8 cellular contexts compared by ENCODE assay signal in the genomic region with DNA sequence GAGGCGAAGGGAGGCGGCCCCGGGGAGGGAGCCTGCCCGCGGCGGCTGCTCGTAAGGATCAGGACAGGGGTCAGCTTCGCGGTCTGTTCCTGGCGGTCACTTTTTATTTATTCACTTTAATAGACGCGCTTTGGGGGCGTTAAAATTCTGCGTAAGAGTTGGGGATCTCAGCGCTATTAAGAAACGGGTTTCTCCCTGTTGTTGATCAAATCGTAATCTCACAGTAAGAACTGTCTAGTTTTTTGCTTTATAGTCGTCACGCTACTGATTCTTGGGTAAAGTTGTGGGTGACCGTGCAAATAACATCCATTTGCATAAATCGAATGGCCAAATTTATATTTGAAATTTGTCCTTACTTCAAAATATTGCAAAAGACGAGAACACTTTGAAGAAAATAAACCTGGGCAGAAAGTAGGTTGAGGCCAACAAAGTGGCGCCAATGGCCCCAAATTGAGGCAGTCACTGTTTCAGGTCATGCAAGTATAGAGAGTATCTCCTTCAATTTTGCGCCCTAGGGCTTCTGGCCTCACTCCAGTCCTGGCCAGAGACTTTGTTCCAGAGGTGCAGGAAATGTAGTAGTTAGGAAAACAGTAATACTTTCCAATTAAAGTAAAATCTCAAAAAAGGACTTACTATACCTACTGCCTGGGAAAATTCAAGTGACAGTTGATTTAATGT. TPM values are rescaled to one million over a fixed set of nuclear protein-coding genes. Genes with fewer than 3 reads are reported as not detected.
A peak's percentile ranks its signal among the peaks of the same experiment; 100 is the strongest.
DNase-seq lines count a peak whose midpoint lies in the region; ATAC-seq and TF ChIP-seq lines count a peak whose summit lies in the region.

No MANE protein-coding gene starts in this region.

- TF ChIP-seq CTCF in GM13977 (IDR thresholded peaks at IDR 0.05; ENCODE audit: extremely low read depth, insufficient read depth, missing control alignments): no peak

- peak overlapping the region; percentile 92 to 99 (median 96) for H3K4me3 Mint-ChIP-seq in CD8-positive, alpha-beta memory T cell

- in situ Hi-C loops in KBM-7 (cut with MboI; ENCODE audit: low pct_unique_long_range_greater_than_20kb, low sequenced_read_pairs): no loop called here
- in situ Hi-C loops in GM13977 (cut with MboI; ENCODE audit: low pct_unique_long_range_greater_than_20kb, low sequenced_read_pairs, unreplicated experiment): no loop called here

- CTCF ChIA-PET in CD8-positive, alpha-beta memory T cell (lab: Charles Lee): interaction anchor here (0.5 to 1.9 kb wide), 9 partner anchors 9 to 1548 kb away, joined by 3 to 7 read pairs (median 4); no protein-coding TSS in a partner anchor

- H3K27me3 Mint-ChIP-seq in CD8-positive, alpha-beta memory T cell: no peaks in the 10 kb centered on the region

- H3K27me3 ChIP-seq in CD8-positive, alpha-beta memory T cell (ENCODE audit: insufficient read depth, low read length, poor library complexity, severe bottlenecking): no peaks in the 10 kb centered on the region
- H3K27me3 ChIP-seq in adipocyte (replicated peaks; ENCODE audit: control insufficient read depth, insufficient read depth, low read length): no peaks in the 10 kb centered on the region
- H3K27me3 ChIP-seq in iPS-15b (ENCODE audit: control insufficient read depth, insufficient read depth, low read length): no peaks in the 10 kb centered on the region
- no peaks in the 10 kb centered on the region for H3K27me3 ChIP-seq in skeletal muscle tissue (ENCODE audit: control insufficient read depth in 3 of 3, insufficient read depth in 3 of 3, low read length in 3 of 3)

- DNase-seq in CD8-positive, alpha-beta memory T cell: no peak
- DNase-seq in KBM-7 (peak; percentile 26), adipocyte (ENCODE audit: low read depth) (peak; percentile 76), NCI-H510A (lab: John Stamatoyannopoulos, UW) (no peak), GM13977 (ENCODE audit: low spot score) (no peak)

- peak overlapping the region; percentile 59 for H3K4me3 ChIP-seq in CD8-positive, alpha-beta memory T cell (ENCODE audit: low read length)
- H3K4me3 ChIP-seq in adipocyte (ENCODE audit: low read length) (peak overlapping the region; percentile 93), iPS-15b (ENCODE audit: low read depth, low read length) (peak overlapping the region; percentile 97), skeletal muscle tissue (ENCODE audit: low read length in 3 of 3) (peak overlapping the region; percentile 85 to 99 (median 97))

- H3K9ac ChIP-seq in adipocyte (ENCODE audit: low read length) (peak overlapping the region; percentile 95), iPS-15b (ENCODE audit: low read depth, low read length) (peak overlapping the region; percentile 82), skeletal muscle tissue (ENCODE audit: low read depth in 1 of 3, low read length in 3 of 3) (peak overlapping the region; percentile 85 to 94 (median 92))

- H3K36me3 ChIP-seq in CD8-positive, alpha-beta memory T cell (ENCODE audit: insufficient read depth, low read length): no peaks in the 10 kb centered on the region
- H3K36me3 ChIP-seq in adipocyte (ENCODE audit: control insufficient read depth, insufficient read depth, low read length, severe bottlenecking) (peaks cover under 1% of the 10 kb centered on the region), iPS-15b (ENCODE audit: control insufficient read depth, insufficient read depth, low read length) (no peaks in the 10 kb centered on the region), skeletal muscle tissue (ENCODE audit: control insufficient read depth in 3 of 3, insufficient read depth in 3 of 3, low read length in 3 of 3) (peaks cover 0 to 3% (median 0%) of the 10 kb centered on the region in 3 donors)

- POLR2A ChIA-PET in CD8-positive, alpha-beta memory T cell (lab: Charles Lee): interaction anchor here (0.6 to 2.0 kb wide), 6 partner anchors 18 to 79 kb away, joined by 3 to 43 read pairs (median 4); partner anchors contain the start of gene ZBTB2

- H3K27ac Mint-ChIP-seq in CD8-positive, alpha-beta memory T cell: peak overlapping the region; percentile 87 to 95 (median 92)

- no peaks in the 10 kb centered on the region for H3K9me3 ChIP-seq in CD8-positive, alpha-beta memory T cell (ENCODE audit: low read length)
- H3K9me3 ChIP-seq in adipocyte (ENCODE audit: control insufficient read depth, low read length) (no peaks in the 10 kb centered on the region), iPS-15b (ENCODE audit: control insufficient read depth, insufficient read depth, low read length) (no peaks in the 10 kb centered on the region), skeletal muscle tissue (ENCODE audit: control insufficient read depth in 3 of 3, low read length in 3 of 3) (no peaks in the 10 kb centered on the region)

- ATAC-seq in HG02642 (IDR thresholded peaks at IDR 0.05; ENCODE audit: poor library complexity, unreplicated experiment): no peak

- peak overlapping the region; percentile 78 for H3K27ac ChIP-seq in CD8-positive, alpha-beta memory T cell (ENCODE audit: low read depth, low read length)
- peak overlapping the region; percentile 91 for H3K27ac ChIP-seq in skeletal muscle tissue (ENCODE audit: low read depth, low read length)

- peaks cover 50 to 79% (median 62%) of the 10 kb centered on the region in 3 donors for H3K4me1 Mint-ChIP-seq in CD8-positive, alpha-beta memory T cell

- peaks cover 0 to 32% (median 6%) of the 10 kb centered on the region in 3 donors for H3K36me3 Mint-ChIP-seq in CD8-positive, alpha-beta memory T cell

- no peaks in the 10 kb centered on the region for H3K9me3 Mint-ChIP-seq in CD8-positive, alpha-beta memory T cell

- peaks cover 24% of the 10 kb centered on the region for H3K4me1 ChIP-seq in CD8-positive, alpha-beta memory T cell (ENCODE audit: insufficient read depth, low read length)
- H3K4me1 ChIP-seq in adipocyte (ENCODE audit: control insufficient read depth, insufficient read depth, low read length) (peaks cover 16% of the 10 kb centered on the region), iPS-15b (ENCODE audit: control insufficient read depth, insufficient read depth, low read length) (peaks cover 12% of the 10 kb centered on the region), skeletal muscle tissue (ENCODE audit: control insufficient read depth in 3 of 3, insufficient read depth in 3 of 3, low read length in 3 of 3) (peaks cover 9 to 19% (median 9%) of the 10 kb centered on the region in 3 donors)

RNA-seq across cellular contexts. Expression of gene RMND1, which starts 1.0 kb away (rescaled TPM):
- total RNA-seq in CD8-positive, alpha-beta memory T cell: 10 to 100 TPM; 24.5 to 25.6 TPM
- 10.4 TPM for polyA plus RNA-seq in CD8-positive, alpha-beta memory T cell
- total RNA-seq in skeletal muscle tissue: 30.8 TPM

RNA-seq across cellular contexts. Expression of gene CCDC170, which starts 40.9 kb away (rescaled TPM):
- total RNA-seq in CD8-positive, alpha-beta memory T cell: not detected
- not detected for polyA plus RNA-seq in CD8-positive, alpha-beta memory T cell
- total RNA-seq in skeletal muscle tissue: 1.0 TPM

Comparison
In these comparisons a context has a peak if more than half of its experiments do, and no peak if none do; other contexts are left out.
1. DNase-seq: peak in KBM-7 (single experiment) and adipocyte (single experiment); none in CD8-positive, alpha-beta memory T cell (0 of 5), NCI-H510A (single experiment) and GM13977 (single experiment).
2. Peak in every context shown above with its lines, with median percentiles within 50 percentile points of each other: H3K4me3 ChIP-seq and H3K9ac ChIP-seq.